Comparison of ENCODE assay signal across 23 cellular contexts in genomic region chr5:159242656-159243055, GRCh38. TPM values are rescaled to one million over a fixed set of nuclear protein-coding genes. Genes with fewer than 3 reads are reported as not detected.
DNase-seq lines count a peak whose midpoint lies in the region; ATAC-seq and TF ChIP-seq lines count a peak whose summit lies in the region.
"Had no signal": no experiment of that assay in that cellular context is flagged by ENCODE, and none has a peak within 500 bp of the region (broad histone marks: within the 10 kb centered on the region; RNA-seq: fewer than 3 reads in every experiment).

No MANE protein-coding gene starts in this region.

- ATAC-seq in activated T-helper 17 cell treated with anti-CD3 and anti-CD28 coated beads, Interleukin-2, amount 50 U/mL, for 72 hours (replicated peaks): no peak
- ATAC-seq in left lung: peak; percentile 83
- ATAC-seq: stimulated activated naive CD8-positive, alpha-beta T cell treated with anti-CD3 and anti-CD28 coated beads, Interleukin-15, Interleukin-2, amounts not matched to agents 100 U/mL and 50 U/mL, for 24 hours had no signal

- H3K9ac ChIP-seq in BLaER1: no peak overlapping the region
- no peak overlapping the region for H3K9ac ChIP-seq in MM.1S (ENCODE audit: low read length)

- H3K27ac ChIP-seq in BLaER1: no peak overlapping the region
- peak overlapping the region in 1 of 2 donors; percentile 13 for H3K27ac ChIP-seq in left lung
- H3K27ac ChIP-seq in MM.1S (ENCODE audit: low read length): no peak overlapping the region
- H3K27ac ChIP-seq: ascending aorta had no signal

- H3K36me3 ChIP-seq in BLaER1: no peaks in the 10 kb centered on the region
- H3K36me3 ChIP-seq in left lung: no peaks in the 10 kb centered on the region
- no peaks in the 10 kb centered on the region for H3K36me3 ChIP-seq in MM.1S (replicated peaks; ENCODE audit: insufficient read depth, low read length)
- H3K36me3 ChIP-seq: ascending aorta had no signal

- no peaks in the 10 kb centered on the region for H3K9me3 ChIP-seq in BLaER1
- no peaks in the 10 kb centered on the region for H3K9me3 ChIP-seq in left lung
- no peaks in the 10 kb centered on the region for H3K9me3 ChIP-seq in MM.1S (replicated peaks; ENCODE audit: insufficient read depth, low read length)
- H3K9me3 ChIP-seq: ascending aorta had no signal

- H3K36me3 Mint-ChIP-seq in activated T-helper 17 cell treated with anti-CD3 and anti-CD28 coated beads, Interleukin-2, amount 50 U/mL, for 72 hours (ENCODE audit: low read depth): no peaks in the 10 kb centered on the region
- H3K36me3 Mint-ChIP-seq: activated naive CD4-positive, alpha-beta T cell treated with anti-CD3 and anti-CD28 coated beads, Interleukin-2, amount 10 ng/mL, durations not matched to agents 7 days and 5 days had no signal

- TF ChIP-seq CTCF in left lung (IDR thresholded peaks at IDR 0.05): no peak
- no peak for TF ChIP-seq CTCF in MM.1S (IDR thresholded peaks at IDR 0.05; ENCODE audit: low read length)

- H3K4me3 ChIP-seq in BLaER1 (no peak overlapping the region), left lung (no peak overlapping the region), MM.1S (ENCODE audit: low read length) (no peak overlapping the region)
- H3K4me3 ChIP-seq: ascending aorta had no signal

- H3K9me3 Mint-ChIP-seq in activated T-helper 17 cell treated with anti-CD3 and anti-CD28 coated beads, Interleukin-2, amount 50 U/mL, for 72 hours: no peaks in the 10 kb centered on the region
- H3K9me3 Mint-ChIP-seq: activated naive CD4-positive, alpha-beta T cell treated with anti-CD3 and anti-CD28 coated beads, Interleukin-2, amount 10 ng/mL, durations not matched to agents 7 days and 5 days; activated T-cell treated with anti-CD3 and anti-CD28 coated beads, Interleukin-2, amount 50 U/mL, for 4 hours; dendritic cell treated with granulocyte-macrophage colony-stimulating factor and Interleukin-4, amounts not matched to agents 40 ng/mL and 50 ng/mL, for 4 days; nephron; T-helper 1 cell treated with Interleukin-12 subunit alpha and Interleukin-12 subunit beta and Interleukin-4 antibody, amounts not matched to agents 30 μg/mL and 1 μg/mL, for 36 hours had no signal

- H3K4me3 Mint-ChIP-seq in activated T-helper 17 cell treated with anti-CD3 and anti-CD28 coated beads, Interleukin-2, amount 50 U/mL, for 72 hours: peak overlapping the region; percentile 47
- H3K4me3 Mint-ChIP-seq: activated naive CD4-positive, alpha-beta T cell treated with anti-CD3 and anti-CD28 coated beads, Interleukin-2, amount 10 ng/mL, durations not matched to agents 7 days and 5 days; activated T-cell treated with anti-CD3 and anti-CD28 coated beads, Interleukin-2, amount 50 U/mL, for 4 hours; dendritic cell treated with granulocyte-macrophage colony-stimulating factor and Interleukin-4, amounts not matched to agents 40 ng/mL and 50 ng/mL, for 4 days; nephron; T-helper 1 cell treated with Interleukin-12 subunit alpha and Interleukin-12 subunit beta and Interleukin-4 antibody, amounts not matched to agents 30 μg/mL and 1 μg/mL, for 36 hours had no signal

- H4K20me1 ChIP-seq in BLaER1 (no peaks in the 10 kb centered on the region), MM.1S (ENCODE audit: insufficient read depth, low read length) (no peaks in the 10 kb centered on the region)

- peak overlapping the region; percentile 59 for H3K27ac Mint-ChIP-seq in activated T-helper 17 cell treated with anti-CD3 and anti-CD28 coated beads, Interleukin-2, amount 50 U/mL, for 72 hours
- H3K27ac Mint-ChIP-seq: activated naive CD4-positive, alpha-beta T cell treated with anti-CD3 and anti-CD28 coated beads, Interleukin-2, amount 10 ng/mL, durations not matched to agents 7 days and 5 days; dendritic cell treated with granulocyte-macrophage colony-stimulating factor and Interleukin-4, amounts not matched to agents 40 ng/mL and 50 ng/mL, for 4 days; nephron; T-helper 1 cell treated with Interleukin-12 subunit alpha and Interleukin-12 subunit beta and Interleukin-4 antibody, amounts not matched to agents 30 μg/mL and 1 μg/mL, for 36 hours had no signal

- no peaks in the 10 kb centered on the region for H3K27me3 ChIP-seq in BLaER1
- no peaks in the 10 kb centered on the region for H3K27me3 ChIP-seq in left lung
- H3K27me3 ChIP-seq in MM.1S (replicated peaks; ENCODE audit: insufficient read depth, low read length): no peaks in the 10 kb centered on the region
- H3K27me3 ChIP-seq: ascending aorta had no signal

- peaks cover 3% of the 10 kb centered on the region for H3K27me3 Mint-ChIP-seq in activated T-helper 17 cell treated with anti-CD3 and anti-CD28 coated beads, Interleukin-2, amount 50 U/mL, for 72 hours

- peak overlapping the region; percentile 47 for H3K4me2 ChIP-seq in BLaER1
- H3K4me2 ChIP-seq in MM.1S (ENCODE audit: low read depth, low read length): no peak overlapping the region

- H3K4me1 Mint-ChIP-seq in activated T-helper 17 cell treated with anti-CD3 and anti-CD28 coated beads, Interleukin-2, amount 50 U/mL, for 72 hours: peaks cover 24% of the 10 kb centered on the region
- H3K4me1 Mint-ChIP-seq: nephron had no signal

- no peak overlapping the region for H2AFZ ChIP-seq in MM.1S (ENCODE audit: low read length)

- no peaks in the 10 kb centered on the region for H3K79me2 ChIP-seq in MM.1S (ENCODE audit: low read length)

- intact Hi-C loops in left lung (cut with DNase I): no loop called here

- H3K9me2 ChIP-seq in MM.1S (replicated peaks; ENCODE audit: insufficient read depth, low read length): no peaks in the 10 kb centered on the region

- no peaks in the 10 kb centered on the region for H3F3A ChIP-seq in MM.1S (ENCODE audit: insufficient read depth, low read length)

- DNase-seq in NOMO-1 (lab: John Stamatoyannopoulos, UW; ENCODE audit: unreplicated experiment in 2 of 2) (peak; percentile 15 to 64), NOMO-1 treated with dmso at 0.1 percent for 144 hours (lab: John Stamatoyannopoulos, UW; ENCODE audit: unreplicated experiment) (no peak), left lung (no peak), NCI-H2029 treated with DMSO at 0.1 percent for 48 hours (lab: John Stamatoyannopoulos, UW) (no peak), MM.1S (no peak), epidermal melanocyte (ENCODE audit: insufficient read length, low spot score) (no peak)
- DNase-seq: 8988T; activated naive CD4-positive, alpha-beta T cell treated with anti-CD3 and anti-CD28 coated beads, Interleukin-2, amount 10 ng/mL, durations not matched to agents 7 days and 5 days; activated T-cell treated with anti-CD3 and anti-CD28 coated beads, Interleukin-2, amount 50 U/mL, for 4 hours; DMS153; Kasumi-1; midbrain; NCI-H1092; NCI-H187; NCI-H2227 treated with DMSO at 0.1 percent for 48 hours; NCI-H748 treated with DMSO at 0.1 percent for 48 hours; stimulated activated naive CD8-positive, alpha-beta T cell treated with anti-CD3 and anti-CD28 coated beads, Interleukin-15, Interleukin-2, amounts not matched to agents 100 U/mL and 50 U/mL, for 24 hours had no signal

- H3K4me1 ChIP-seq in BLaER1: peaks cover 18% of the 10 kb centered on the region
- peaks cover 0 to 13% of the 10 kb centered on the region in 2 donors for H3K4me1 ChIP-seq in left lung
- H3K4me1 ChIP-seq in MM.1S (ENCODE audit: low read length): no peaks in the 10 kb centered on the region
- H3K4me1 ChIP-seq: ascending aorta had no signal

RNA-seq across cellular contexts. Expression of gene UBLCP1, which starts 20.4 kb away (rescaled TPM):
- total RNA-seq in activated T-helper 17 cell treated with anti-CD3 and anti-CD28 coated beads, Interleukin-2, amount 50 U/mL, for 72 hours: 10 to 100 TPM; 13.4 to 24.7 TPM
- total RNA-seq in left lung: 10 to 100 TPM; 29.9 to 32.5 TPM

RNA-seq across cellular contexts. Expression of gene RNF145, which starts 33.3 kb away (rescaled TPM):
- 100 to 1,000 TPM in 1 of 2 donors, 10 to 100 TPM in 1; 88.3 to 111 TPM for total RNA-seq in activated T-helper 17 cell treated with anti-CD3 and anti-CD28 coated beads, Interleukin-2, amount 50 U/mL, for 72 hours
- total RNA-seq in left lung: 100 to 1,000 TPM; 164 to 216 TPM

Comparison
In these comparisons a context has a peak if more than half of its experiments do, and no peak if none do; other contexts are left out.
1. DNase-seq: peak in NOMO-1 (2 of 2); none in NOMO-1 treated with dmso at 0.1 percent for 144 hours (single experiment), left lung (0 of 2), NCI-H2029 treated with DMSO at 0.1 percent for 48 hours (single experiment), MM.1S (single experiment) and epidermal melanocyte (single experiment).